Comparison of ENCODE assay signal across 1 cellular context in genomic region chr19:18608805-18609716, GRCh38.
TF ChIP-seq lines count a peak whose summit lies in the region.

No MANE protein-coding gene starts in this region.

TF ChIP-seq in HepG2, 621 proteins besides CTCF, POLR2A, EP300 and RAD21 (continues in another document):
- TF ChIP-seq ZFP36L1 (CRISPR knock-in tag; IDR thresholded peaks at IDR 0.05) (no peak), HOXA7 (CRISPR knock-in tag; IDR thresholded peaks at IDR 0.05) (no peak), ZXDC (CRISPR knock-in tag; IDR thresholded peaks at IDR 0.05) (no peak), ZFYVE20 (CRISPR knock-in tag; IDR thresholded peaks at IDR 0.05; ENCODE audit: borderline replicate concordance, low read depth) (no peak), THAP8 (CRISPR knock-in tag; IDR thresholded peaks at IDR 0.05; ENCODE audit: borderline replicate concordance) (no peak), ZNF333 (CRISPR knock-in tag; IDR thresholded peaks at IDR 0.05; ENCODE audit: borderline replicate concordance) (no peak), ISL2 (CRISPR knock-in tag; IDR thresholded peaks at IDR 0.05) (no peak), ZNF878 (CRISPR knock-in tag; IDR thresholded peaks at IDR 0.05) (no peak), FOSL2 (CRISPR knock-in tag; IDR thresholded peaks at IDR 0.05) (no peak), ELF4 (CRISPR knock-in tag; IDR thresholded peaks at IDR 0.05; ENCODE audit: borderline replicate concordance) (no peak), ZNF768 (CRISPR knock-in tag; IDR thresholded peaks at IDR 0.05) (peak; percentile 96), KDM1A (CRISPR knock-in tag; IDR thresholded peaks at IDR 0.05) (peak; percentile 30; the same call in 1 of the 2 replicates), NCOA1 (CRISPR knock-in tag; IDR thresholded peaks at IDR 0.05) (no peak), ZSCAN29 (CRISPR knock-in tag; conservative IDR thresholded peaks at IDR 0.05) (no peak), RFXANK (CRISPR knock-in tag; IDR thresholded peaks at IDR 0.05) (no peak), ZNF101 (CRISPR knock-in tag; IDR thresholded peaks at IDR 0.05; ENCODE audit: borderline replicate concordance, low read depth) (no peak), IRX3 (CRISPR knock-in tag; IDR thresholded peaks at IDR 0.05; ENCODE audit: borderline replicate concordance, low read depth) (no peak), NBN (conservative IDR thresholded peaks at IDR 0.05) (no peak), ZNF777 (CRISPR knock-in tag; IDR thresholded peaks at IDR 0.05) (no peak), ZNF235 (CRISPR knock-in tag; IDR thresholded peaks at IDR 0.05; ENCODE audit: borderline replicate concordance) (no peak), RNF219 (CRISPR knock-in tag; IDR thresholded peaks at IDR 0.05) (no peak), GTF2F1 (IDR thresholded peaks at IDR 0.05; ENCODE audit: low read length) (no peak), CREBL2 (CRISPR knock-in tag; IDR thresholded peaks at IDR 0.05; ENCODE audit: borderline replicate concordance) (no peak), NAIF1 (CRISPR knock-in tag; IDR thresholded peaks at IDR 0.05; ENCODE audit: borderline replicate concordance) (no peak), ZBTB8A (CRISPR knock-in tag; IDR thresholded peaks at IDR 0.05; ENCODE audit: borderline replicate concordance, low read depth) (no peak), E2F2 (CRISPR knock-in tag; IDR thresholded peaks at IDR 0.05; ENCODE audit: borderline replicate concordance) (no peak), ZBTB20 (CRISPR knock-in tag; IDR thresholded peaks at IDR 0.05; ENCODE audit: borderline replicate concordance, low read depth) (no peak), TGIF2 (CRISPR knock-in tag; IDR thresholded peaks at IDR 0.05) (no peak), ZNF18 (CRISPR knock-in tag; IDR thresholded peaks at IDR 0.05; ENCODE audit: insufficient replicate concordance) (no peak), CHD4 (IDR thresholded peaks at IDR 0.05; ENCODE audit: borderline replicate concordance, low read length) (peak; percentile 49; the same call in 1 of the 2 replicates), SP2 (CRISPR knock-in tag; IDR thresholded peaks at IDR 0.05) (no peak), ZMYM3 (CRISPR knock-in tag; IDR thresholded peaks at IDR 0.05) (peak; percentile 83)
- TF ChIP-seq, protein P1, sequence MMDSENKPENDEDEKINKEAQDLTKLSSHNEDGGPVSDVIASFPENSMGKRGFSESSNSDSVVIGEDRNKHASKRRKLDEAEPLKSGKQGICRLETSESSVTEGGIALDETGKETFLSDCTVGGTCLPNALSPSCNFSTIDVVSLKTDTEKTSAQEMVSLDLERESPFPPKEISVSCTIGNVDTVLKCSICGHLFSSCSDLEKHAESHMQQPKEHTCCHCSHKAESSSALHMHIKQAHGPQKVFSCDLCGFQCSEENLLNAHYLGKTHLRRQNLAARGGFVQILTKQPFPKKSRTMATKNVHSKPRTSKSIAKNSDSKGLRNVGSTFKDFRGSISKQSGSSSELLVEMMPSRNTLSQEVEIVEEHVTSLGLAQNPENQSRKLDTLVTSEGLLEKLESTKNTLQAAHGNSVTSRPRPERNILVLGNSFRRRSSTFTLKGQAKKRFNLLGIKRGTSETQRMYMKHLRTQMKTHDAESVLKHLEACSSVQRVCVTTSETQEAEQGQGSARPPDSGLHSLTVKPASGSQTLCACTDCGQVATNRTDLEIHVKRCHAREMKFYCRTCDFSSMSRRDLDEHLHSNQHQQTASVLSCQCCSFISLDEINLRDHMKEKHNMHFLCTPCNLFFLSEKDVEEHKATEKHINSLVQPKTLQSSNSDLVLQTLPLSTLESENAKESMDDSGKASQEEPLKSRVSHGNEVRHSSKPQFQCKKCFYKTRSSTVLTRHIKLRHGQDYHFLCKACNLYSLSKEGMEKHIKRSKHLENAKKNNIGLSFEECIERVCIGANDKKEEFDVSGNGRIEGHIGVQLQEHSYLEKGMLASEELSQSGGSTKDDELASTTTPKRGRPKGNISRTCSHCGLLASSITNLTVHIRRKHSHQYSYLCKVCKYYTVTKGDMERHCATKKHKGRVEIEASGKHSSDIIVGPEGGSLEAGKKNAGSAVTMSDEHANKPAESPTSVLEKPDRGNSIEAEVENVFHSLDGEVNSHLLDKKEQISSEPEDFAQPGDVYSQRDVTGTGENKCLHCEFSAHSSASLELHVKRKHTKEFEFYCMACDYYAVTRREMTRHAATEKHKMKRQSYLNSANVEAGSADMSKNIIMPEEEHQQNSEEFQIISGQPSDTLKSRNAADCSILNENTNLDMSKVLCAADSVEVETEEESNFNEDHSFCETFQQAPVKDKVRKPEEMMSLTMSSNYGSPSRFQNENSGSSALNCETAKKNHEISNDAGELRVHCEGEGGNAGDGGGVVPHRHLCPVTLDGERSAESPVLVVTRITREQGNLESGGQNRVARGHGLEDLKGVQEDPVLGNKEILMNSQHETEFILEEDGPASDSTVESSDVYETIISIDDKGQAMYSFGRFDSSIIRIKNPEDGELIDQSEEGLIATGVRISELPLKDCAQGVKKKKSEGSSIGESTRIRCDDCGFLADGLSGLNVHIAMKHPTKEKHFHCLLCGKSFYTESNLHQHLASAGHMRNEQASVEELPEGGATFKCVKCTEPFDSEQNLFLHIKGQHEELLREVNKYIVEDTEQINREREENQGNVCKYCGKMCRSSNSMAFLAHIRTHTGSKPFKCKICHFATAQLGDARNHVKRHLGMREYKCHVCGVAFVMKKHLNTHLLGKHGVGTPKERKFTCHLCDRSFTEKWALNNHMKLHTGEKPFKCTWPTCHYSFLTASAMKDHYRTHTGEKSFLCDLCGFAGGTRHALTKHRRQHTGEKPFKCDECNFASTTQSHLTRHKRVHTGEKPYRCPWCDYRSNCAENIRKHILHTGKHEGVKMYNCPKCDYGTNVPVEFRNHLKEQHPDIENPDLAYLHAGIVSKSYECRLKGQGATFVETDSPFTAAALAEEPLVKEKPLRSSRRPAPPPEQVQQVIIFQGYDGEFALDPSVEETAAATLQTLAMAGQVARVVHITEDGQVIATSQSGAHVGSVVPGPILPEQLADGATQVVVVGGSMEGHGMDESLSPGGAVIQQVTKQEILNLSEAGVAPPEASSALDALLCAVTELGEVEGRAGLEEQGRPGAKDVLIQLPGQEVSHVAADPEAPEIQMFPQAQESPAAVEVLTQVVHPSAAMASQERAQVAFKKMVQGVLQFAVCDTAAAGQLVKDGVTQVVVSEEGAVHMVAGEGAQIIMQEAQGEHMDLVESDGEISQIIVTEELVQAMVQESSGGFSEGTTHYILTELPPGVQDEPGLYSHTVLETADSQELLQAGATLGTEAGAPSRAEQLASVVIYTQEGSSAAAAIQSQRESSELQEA (CRISPR knock-in tag; IDR thresholded peaks at IDR 0.05; ENCODE audit: not compliant biosample characterization): no peak
- TF ChIP-seq, protein P2, sequence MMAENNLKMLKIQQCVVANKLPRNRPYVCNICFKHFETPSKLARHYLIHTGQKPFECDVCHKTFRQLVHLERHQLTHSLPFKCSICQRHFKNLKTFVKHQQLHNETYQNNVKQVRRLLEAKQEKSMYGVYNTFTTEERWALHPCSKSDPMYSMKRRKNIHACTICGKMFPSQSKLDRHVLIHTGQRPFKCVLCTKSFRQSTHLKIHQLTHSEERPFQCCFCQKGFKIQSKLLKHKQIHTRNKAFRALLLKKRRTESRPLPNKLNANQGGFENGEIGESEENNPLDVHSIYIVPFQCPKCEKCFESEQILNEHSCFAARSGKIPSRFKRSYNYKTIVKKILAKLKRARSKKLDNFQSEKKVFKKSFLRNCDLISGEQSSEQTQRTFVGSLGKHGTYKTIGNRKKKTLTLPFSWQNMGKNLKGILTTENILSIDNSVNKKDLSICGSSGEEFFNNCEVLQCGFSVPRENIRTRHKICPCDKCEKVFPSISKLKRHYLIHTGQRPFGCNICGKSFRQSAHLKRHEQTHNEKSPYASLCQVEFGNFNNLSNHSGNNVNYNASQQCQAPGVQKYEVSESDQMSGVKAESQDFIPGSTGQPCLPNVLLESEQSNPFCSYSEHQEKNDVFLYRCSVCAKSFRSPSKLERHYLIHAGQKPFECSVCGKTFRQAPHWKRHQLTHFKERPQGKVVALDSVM (CRISPR knock-in tag; IDR thresholded peaks at IDR 0.05): 0 out of 2 replicates have a peak, but pooled peaks have one; percentile 21
- TF ChIP-seq, protein P3, sequence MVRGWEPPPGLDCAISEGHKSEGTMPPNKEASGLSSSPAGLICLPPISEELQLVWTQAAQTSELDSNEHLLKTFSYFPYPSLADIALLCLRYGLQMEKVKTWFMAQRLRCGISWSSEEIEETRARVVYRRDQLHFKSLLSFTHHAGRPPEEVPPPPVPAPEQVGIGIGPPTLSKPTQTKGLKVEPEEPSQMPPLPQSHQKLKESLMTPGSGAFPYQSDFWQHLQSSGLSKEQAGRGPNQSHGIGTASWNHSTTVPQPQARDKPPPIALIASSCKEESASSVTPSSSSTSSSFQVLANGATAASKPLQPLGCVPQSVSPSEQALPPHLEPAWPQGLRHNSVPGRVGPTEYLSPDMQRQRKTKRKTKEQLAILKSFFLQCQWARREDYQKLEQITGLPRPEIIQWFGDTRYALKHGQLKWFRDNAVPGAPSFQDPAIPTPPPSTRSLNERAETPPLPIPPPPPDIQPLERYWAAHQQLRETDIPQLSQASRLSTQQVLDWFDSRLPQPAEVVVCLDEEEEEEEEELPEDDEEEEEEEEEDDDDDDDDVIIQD (CRISPR knock-in tag; IDR thresholded peaks at IDR 0.05; ENCODE audit: low read depth): no peak
- TF ChIP-seq, protein P4, sequence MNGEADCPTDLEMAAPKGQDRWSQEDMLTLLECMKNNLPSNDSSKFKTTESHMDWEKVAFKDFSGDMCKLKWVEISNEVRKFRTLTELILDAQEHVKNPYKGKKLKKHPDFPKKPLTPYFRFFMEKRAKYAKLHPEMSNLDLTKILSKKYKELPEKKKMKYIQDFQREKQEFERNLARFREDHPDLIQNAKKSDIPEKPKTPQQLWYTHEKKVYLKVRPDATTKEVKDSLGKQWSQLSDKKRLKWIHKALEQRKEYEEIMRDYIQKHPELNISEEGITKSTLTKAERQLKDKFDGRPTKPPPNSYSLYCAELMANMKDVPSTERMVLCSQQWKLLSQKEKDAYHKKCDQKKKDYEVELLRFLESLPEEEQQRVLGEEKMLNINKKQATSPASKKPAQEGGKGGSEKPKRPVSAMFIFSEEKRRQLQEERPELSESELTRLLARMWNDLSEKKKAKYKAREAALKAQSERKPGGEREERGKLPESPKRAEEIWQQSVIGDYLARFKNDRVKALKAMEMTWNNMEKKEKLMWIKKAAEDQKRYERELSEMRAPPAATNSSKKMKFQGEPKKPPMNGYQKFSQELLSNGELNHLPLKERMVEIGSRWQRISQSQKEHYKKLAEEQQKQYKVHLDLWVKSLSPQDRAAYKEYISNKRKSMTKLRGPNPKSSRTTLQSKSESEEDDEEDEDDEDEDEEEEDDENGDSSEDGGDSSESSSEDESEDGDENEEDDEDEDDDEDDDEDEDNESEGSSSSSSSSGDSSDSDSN (CRISPR knock-in tag; IDR thresholded peaks at IDR 0.05): no peak
